8 cellular contexts compared by ENCODE assay signal in genomic region chr4:39456946-39457763, GRCh38. TPM values are rescaled to one million over a fixed set of nuclear protein-coding genes. Genes with fewer than 3 reads are reported as not detected.
DNase-seq lines count a peak whose midpoint lies in the region; ATAC-seq and TF ChIP-seq lines count a peak whose summit lies in the region.

No MANE protein-coding gene starts in this region.

- ATAC-seq in naive B cell (ENCODE audit: low read depth in 2 of 2) (no peak), GM19452 (IDR thresholded peaks at IDR 0.05; ENCODE audit: unreplicated experiment) (no peak), GM18505 (IDR thresholded peaks at IDR 0.05; ENCODE audit: unreplicated experiment) (no peak)

- H3K9me3 Mint-ChIP-seq in naive B cell = no peaks in the 10 kb centered on the region

- TF ChIP-seq CTCF in AG09309 (IDR thresholded peaks at IDR 0.05; ENCODE audit: control insufficient read depth, insufficient read depth, low read depth, low read length, missing control alignments) (no peak), cardiac fibroblast (IDR thresholded peaks at IDR 0.05; ENCODE audit: low read depth, low read length) (no peak)

- DNase-seq in AG09309 (ENCODE audit: low read depth) (no peak), cardiac fibroblast (ENCODE audit: low read depth in 2 of 2) (no peak), naive B cell (no peak), head of caudate nucleus (no peak), glomerular visceral epithelial cell (ENCODE audit: extremely low spot score) (no peak)
- no peak for DNase-seq in Jurkat, Clone E6-1 (ENCODE audit: low read depth, low spot score)

- peak overlapping the region; percentile 98 to 100 (median 100) for H3K27ac Mint-ChIP-seq in naive B cell

- TF ChIP-seq POLR2A in GM18505 (IDR thresholded peaks at IDR 0.05; ENCODE audit: borderline replicate concordance, extremely low read depth, insufficient read depth, insufficient read length) = no peak

- peaks cover 13 to 34% (median 21%) of the 10 kb centered on the region in 3 donors for H3K4me1 Mint-ChIP-seq in naive B cell

- intact Hi-C loops in head of caudate nucleus (cut with DNase I) = loop anchor here (10.0 kb wide), 2 partner anchors 92 to 552 kb away; partner anchors contain the start of gene RFC1

- H3K4me3 Mint-ChIP-seq in naive B cell = peak overlapping the region; percentile 70 to 99 (median 96)

- peaks cover 32 to 33% of the 10 kb centered on the region in 2 donors for H3K36me3 Mint-ChIP-seq in naive B cell

- H3K27me3 Mint-ChIP-seq in naive B cell = no peaks in the 10 kb centered on the region

- H3K4me3 ChIP-seq in AG09309 (ENCODE audit: control insufficient read depth, low read depth, low read length) (peak overlapping the region; percentile 82), cardiac fibroblast (replicated peaks in 1 of 2; ENCODE audit: low read depth in 2 of 2, low read length in 2 of 2) (peak overlapping the region; percentile 82 to 85)
- H3K4me3 ChIP-seq in Jurkat, Clone E6-1 (ENCODE audit: low read length) = peak overlapping the region; percentile 69

RNA-seq across cellular contexts. Expression of gene RPL9, which starts 1.6 kb away (rescaled TPM):
- polyA plus RNA-seq in Jurkat, Clone E6-1 (2012; ENCODE audit: insufficient read depth, insufficient read length) = 770 TPM
- polyA plus RNA-seq in naive B cell (ENCODE audit: low read depth in 6 of 6) = 1,000 to 10,000 TPM; 2,016 to 2,906 (median 2,275) TPM

RNA-seq across cellular contexts. Expression of gene LIAS, which starts 1.7 kb away (rescaled TPM):
- polyA plus RNA-seq in Jurkat, Clone E6-1 (2012; ENCODE audit: insufficient read depth, insufficient read length) = 18.0 TPM
- 10 to 100 TPM in 4 of 6 donors, 1 to 10 TPM in 1, not detected in 1; 9.2 to 20.6 (median 16.5) TPM for polyA plus RNA-seq in naive B cell (ENCODE audit: low read depth in 6 of 6)

RNA-seq across cellular contexts. Expression of gene KLB, which starts 50.4 kb away (rescaled TPM):
- polyA plus RNA-seq in Jurkat, Clone E6-1 (2012; ENCODE audit: insufficient read depth, insufficient read length) = not detected
- under 1 TPM in 5 of 6 donors, not detected in 1; 0.10 to 0.34 (median 0.21) TPM for polyA plus RNA-seq in naive B cell (ENCODE audit: low read depth in 6 of 6)
